Comparison of ENCODE assay signal across 26 cellular contexts in genomic region chr7:129270077-129270476, GRCh38.
"Had no signal": no experiment of that assay in that cellular context is flagged by ENCODE, and none has a peak within 500 bp of the region (broad histone marks: within the 10 kb centered on the region; RNA-seq: fewer than 3 reads in every experiment).

No MANE protein-coding gene starts in this region.

- H3K27ac ChIP-seq: colonic mucosa, esophagus squamous epithelium, ovary, psoas muscle, sigmoid colon, stomach, thyroid gland, vagina had no signal

- ATAC-seq: effector memory CD8-positive, alpha-beta T cell; left lobe of liver; right cardiac atrium had no signal

- H3K9me3 ChIP-seq: colonic mucosa, ovary, sigmoid colon, thyroid gland, vagina had no signal

- H3K4me3 Mint-ChIP-seq: effector memory CD8-positive, alpha-beta T cell; nephron had no signal

- H3K27ac Mint-ChIP-seq: effector memory CD8-positive, alpha-beta T cell; nephron had no signal

- H3K9me3 Mint-ChIP-seq: effector memory CD8-positive, alpha-beta T cell; naive thymus-derived CD4-positive, alpha-beta T cell had no signal

- DNase-seq: colonic mucosa; effector memory CD8-positive, alpha-beta T cell; erythroblast; esophagus squamous epithelium; foreskin melanocyte; glutamatergic neuron; kidney; mesendoderm; midbrain; naive thymus-derived CD4-positive, alpha-beta T cell; occipital lobe; ovary; posterior cingulate gyrus; psoas muscle; right cardiac atrium; sigmoid colon; stimulated activated CD4-positive, alpha-beta T cell treated with anti-CD3 and anti-CD28 coated beads, Interleukin-2, amount 100 ng/mL, for 48 hours; stimulated activated naive CD4-positive, alpha-beta T cell treated with Interleukin-2 at 50 U/mL for 16 hours; stomach; thyroid gland; trophoblast cell had no signal

- H3K36me3 ChIP-seq: colonic mucosa, ovary, sigmoid colon, thyroid gland, vagina had no signal

- H3K4me3 ChIP-seq: colonic mucosa, esophagus squamous epithelium, lung, ovary, psoas muscle, sigmoid colon, stomach, thyroid gland, vagina had no signal

- H3K27me3 ChIP-seq: colonic mucosa, esophagus squamous epithelium, ovary, sigmoid colon, stomach, thyroid gland, vagina had no signal

- H3K27me3 Mint-ChIP-seq: dendritic cell treated with granulocyte-macrophage colony-stimulating factor and Interleukin-4, amounts not matched to agents 40 ng/mL and 50 ng/mL, for 4 days; effector memory CD8-positive, alpha-beta T cell; naive thymus-derived CD4-positive, alpha-beta T cell had no signal

- H3K4me1 ChIP-seq: colonic mucosa, sigmoid colon, stomach, vagina had no signal

- H3K4me1 Mint-ChIP-seq: nephron had no signal
